8 cellular contexts compared by ENCODE assay signal in genomic region chr11:129894281-129895125, GRCh38. TPM values are rescaled to one million over a fixed set of nuclear protein-coding genes. Genes with fewer than 3 reads are reported as not detected.
DNase-seq lines count a peak whose midpoint lies in the region; ATAC-seq and TF ChIP-seq lines count a peak whose summit lies in the region.

No MANE protein-coding gene starts in this region.

- 21 to 30% (median 25%) methylated on average over 9 to 13 of the region's 13 CpGs for WGBS in adrenal gland, 4 donors
- WGBS in smooth muscle cell (ENCODE audit: low lambda C conversion rate), result 30% methylated on average over 13 of the region's 13 CpGs

- H3K27me3 ChIP-seq in BLaER1 (no peaks in the 10 kb centered on the region), adrenal gland (no peaks in the 10 kb centered on the region), iPS-18a (ENCODE audit: control insufficient read depth, insufficient read depth, low read length) (no peaks in the 10 kb centered on the region), smooth muscle cell (ENCODE audit: low read depth) (no peaks in the 10 kb centered on the region)

- ATAC-seq in GM19351 (IDR thresholded peaks at IDR 0.05; ENCODE audit: unreplicated experiment), result peak; percentile 14
- no peak for ATAC-seq in GM19035 (IDR thresholded peaks at IDR 0.05; ENCODE audit: unreplicated experiment)

- H3K4me1 ChIP-seq in BLaER1 (peaks cover 21% of the 10 kb centered on the region), adrenal gland (replicated peaks in 1 of 2) (peaks cover 5 to 16% of the 10 kb centered on the region in 2 donors), iPS-18a (ENCODE audit: control insufficient read depth, low read depth, low read length) (peaks cover 11% of the 10 kb centered on the region), smooth muscle cell (ENCODE audit: low read depth) (peaks cover 6% of the 10 kb centered on the region)

- no peaks in the 10 kb centered on the region for H3K9me3 ChIP-seq in BLaER1
- H3K9me3 ChIP-seq in KOPT-K1 (ENCODE audit: insufficient read depth, low read length, poor library complexity, severe bottlenecking), result no peaks in the 10 kb centered on the region
- no peaks in the 10 kb centered on the region for H3K9me3 ChIP-seq in adrenal gland (replicated peaks in 1 of 3)
- no peaks in the 10 kb centered on the region for H3K9me3 ChIP-seq in iPS-18a (ENCODE audit: control insufficient read depth, low read depth, low read length)
- H3K9me3 ChIP-seq in smooth muscle cell (replicated peaks; ENCODE audit: low read depth), result no peaks in the 10 kb centered on the region

- intact Hi-C loops in adrenal gland (cut with DNase I), result no loop called here

- TF ChIP-seq CTCF in adrenal gland (IDR thresholded peaks at IDR 0.05) (no peak), smooth muscle cell (IDR thresholded peaks at IDR 0.05; ENCODE audit: borderline replicate concordance, insufficient read depth, poor library complexity, severe bottlenecking) (no peak)

- H2AFZ ChIP-seq in smooth muscle cell (ENCODE audit: low read depth), result peak overlapping the region; percentile 79

- H4K20me1 ChIP-seq in BLaER1 (peaks cover 52% of the 10 kb centered on the region), smooth muscle cell (ENCODE audit: low read depth) (peaks cover 15% of the 10 kb centered on the region)

- no peak for TF ChIP-seq POLR2A in adrenal gland (IDR thresholded peaks at IDR 0.05)

- H3K4me2 ChIP-seq in BLaER1 (peak overlapping the region; percentile 79), smooth muscle cell (peak overlapping the region; percentile 96)

- H3K27ac ChIP-seq in BLaER1, result peak overlapping the region; percentile 78
- H3K27ac ChIP-seq in KOPT-K1 (ENCODE audit: low read depth, low read length, poor library complexity, severe bottlenecking), result peak overlapping the region; percentile 71
- H3K27ac ChIP-seq in adrenal gland, result peak overlapping the region in 2 of 5 donors; percentile 71 to 85
- H3K27ac ChIP-seq in iPS-18a (ENCODE audit: low read length), result peak overlapping the region; percentile 36
- H3K27ac ChIP-seq in smooth muscle cell (ENCODE audit: low read depth), result no peak overlapping the region

- H3K4me3 ChIP-seq in BLaER1 (peak overlapping the region; percentile 82), adrenal gland (peak overlapping the region in 3 of 4 donors; percentile 74 to 96 (median 94)), iPS-18a (ENCODE audit: low read length) (peak overlapping the region; percentile 95), smooth muscle cell (peak overlapping the region; percentile 95)

- no peaks in the 10 kb centered on the region for H3F3A ChIP-seq in smooth muscle cell (ENCODE audit: low read depth)

- peaks cover 24% of the 10 kb centered on the region for H3K79me2 ChIP-seq in smooth muscle cell (ENCODE audit: low read depth)

- H3K9ac ChIP-seq in BLaER1 (peak overlapping the region; percentile 83), iPS-18a (ENCODE audit: low read length) (peak overlapping the region; percentile 68), smooth muscle cell (ENCODE audit: low read depth) (peak overlapping the region; percentile 78)

- H3K36me3 ChIP-seq in BLaER1 (peaks cover 45% of the 10 kb centered on the region), KOPT-K1 (ENCODE audit: insufficient read depth, low read length) (peaks cover 42% of the 10 kb centered on the region), adrenal gland (replicated peaks in 1 of 2) (peaks cover 0 to 9% of the 10 kb centered on the region in 2 donors), iPS-18a (ENCODE audit: control insufficient read depth, low read depth, low read length) (peaks cover 34% of the 10 kb centered on the region), smooth muscle cell (ENCODE audit: low read depth) (peaks cover 11% of the 10 kb centered on the region)

- DNase-seq in adrenal gland, result no peak
- no peak for DNase-seq in smooth muscle cell (lab: John Stamatoyannopoulos, UW; ENCODE audit: unreplicated experiment)
- no peak for DNase-seq in medulla oblongata (ENCODE audit: extremely low spot score)

RNA-seq across cellular contexts. Expression of gene NFRKB, which starts 0.9 kb away (rescaled TPM):
- total RNA-seq in adrenal gland (10 to 100 TPM; 12.2 to 30.2 (median 21.7) TPM), smooth muscle cell (15.2 and 18.5 TPM in 2 replicates)
- polyA plus RNA-seq in adrenal gland (10 to 100 TPM in 2 of 3 donors, 1 to 10 TPM in 1; 8.7 to 15.1 (median 11.1) TPM), smooth muscle cell (9.9 and 16.7 TPM in 2 replicates)
